Comparison of ENCODE assay signal across 1 cellular context in genomic region chr6:137106183-137106582, GRCh38.
TF ChIP-seq lines count a peak whose summit lies in the region.

No MANE protein-coding gene starts in this region.

TF ChIP-seq in GM12878, 131 proteins besides CTCF, POLR2A, EP300 and RAD21 (continued from another document and continues in another):
- TF ChIP-seq SKIL (IDR thresholded peaks at IDR 0.05; ENCODE audit: low read depth, poor library complexity, severe bottlenecking) = peak; percentile 74
- TF ChIP-seq BCL3 (IDR thresholded peaks at IDR 0.05; ENCODE audit: borderline replicate concordance, insufficient read depth, low read depth, low read length, poor library complexity, severe bottlenecking) = peak; percentile 90
- TF ChIP-seq MTA2 (IDR thresholded peaks at IDR 0.05; ENCODE audit: low read depth) = peak; percentile 92
- peak; percentile 62 for TF ChIP-seq ATF7 (IDR thresholded peaks at IDR 0.05; ENCODE audit: low read depth)
- no peak for TF ChIP-seq FOXK2 (IDR thresholded peaks at IDR 0.05)
- TF ChIP-seq, protein P1, sequence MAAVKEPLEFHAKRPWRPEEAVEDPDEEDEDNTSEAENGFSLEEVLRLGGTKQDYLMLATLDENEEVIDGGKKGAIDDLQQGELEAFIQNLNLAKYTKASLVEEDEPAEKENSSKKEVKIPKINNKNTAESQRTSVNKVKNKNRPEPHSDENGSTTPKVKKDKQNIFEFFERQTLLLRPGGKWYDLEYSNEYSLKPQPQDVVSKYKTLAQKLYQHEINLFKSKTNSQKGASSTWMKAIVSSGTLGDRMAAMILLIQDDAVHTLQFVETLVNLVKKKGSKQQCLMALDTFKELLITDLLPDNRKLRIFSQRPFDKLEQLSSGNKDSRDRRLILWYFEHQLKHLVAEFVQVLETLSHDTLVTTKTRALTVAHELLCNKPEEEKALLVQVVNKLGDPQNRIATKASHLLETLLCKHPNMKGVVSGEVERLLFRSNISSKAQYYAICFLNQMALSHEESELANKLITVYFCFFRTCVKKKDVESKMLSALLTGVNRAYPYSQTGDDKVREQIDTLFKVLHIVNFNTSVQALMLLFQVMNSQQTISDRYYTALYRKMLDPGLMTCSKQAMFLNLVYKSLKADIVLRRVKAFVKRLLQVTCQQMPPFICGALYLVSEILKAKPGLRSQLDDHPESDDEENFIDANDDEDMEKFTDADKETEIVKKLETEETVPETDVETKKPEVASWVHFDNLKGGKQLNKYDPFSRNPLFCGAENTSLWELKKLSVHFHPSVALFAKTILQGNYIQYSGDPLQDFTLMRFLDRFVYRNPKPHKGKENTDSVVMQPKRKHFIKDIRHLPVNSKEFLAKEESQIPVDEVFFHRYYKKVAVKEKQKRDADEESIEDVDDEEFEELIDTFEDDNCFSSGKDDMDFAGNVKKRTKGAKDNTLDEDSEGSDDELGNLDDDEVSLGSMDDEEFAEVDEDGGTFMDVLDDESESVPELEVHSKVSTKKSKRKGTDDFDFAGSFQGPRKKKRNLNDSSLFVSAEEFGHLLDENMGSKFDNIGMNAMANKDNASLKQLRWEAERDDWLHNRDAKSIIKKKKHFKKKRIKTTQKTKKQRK (IDR thresholded peaks at IDR 0.05; ENCODE audit: low read depth, low read length) = no peak
- TF ChIP-seq RFX5 (IDR thresholded peaks at IDR 0.05; ENCODE audit: low read depth, low read length) = no peak
- TF ChIP-seq KLF5 (IDR thresholded peaks at IDR 0.05; ENCODE audit: partially characterized antibody) = no peak
- TF ChIP-seq MEF2B (IDR thresholded peaks at IDR 0.05; ENCODE audit: partially characterized antibody, poor library complexity, severe bottlenecking) = peak; percentile 78
- peak; percentile 51; the same call in 1 of the 2 replicates for TF ChIP-seq EED (IDR thresholded peaks at IDR 0.05; ENCODE audit: low read depth)
- no peak for TF ChIP-seq EGR1 (IDR thresholded peaks at IDR 0.05; ENCODE audit: borderline replicate concordance in 1 of 2, low read depth in 2 of 2, low read length in 2 of 2)
- 0 out of 2 replicates have a peak, but pooled peaks have one; percentile 43 for TF ChIP-seq TCF7 (IDR thresholded peaks at IDR 0.05; ENCODE audit: borderline replicate concordance)
- TF ChIP-seq, protein P2, sequence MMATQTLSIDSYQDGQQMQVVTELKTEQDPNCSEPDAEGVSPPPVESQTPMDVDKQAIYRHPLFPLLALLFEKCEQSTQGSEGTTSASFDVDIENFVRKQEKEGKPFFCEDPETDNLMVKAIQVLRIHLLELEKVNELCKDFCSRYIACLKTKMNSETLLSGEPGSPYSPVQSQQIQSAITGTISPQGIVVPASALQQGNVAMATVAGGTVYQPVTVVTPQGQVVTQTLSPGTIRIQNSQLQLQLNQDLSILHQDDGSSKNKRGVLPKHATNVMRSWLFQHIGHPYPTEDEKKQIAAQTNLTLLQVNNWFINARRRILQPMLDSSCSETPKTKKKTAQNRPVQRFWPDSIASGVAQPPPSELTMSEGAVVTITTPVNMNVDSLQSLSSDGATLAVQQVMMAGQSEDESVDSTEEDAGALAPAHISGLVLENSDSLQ (IDR thresholded peaks at IDR 0.05) = peak; percentile 7; the same call in 1 of the 2 replicates
- no peak for TF ChIP-seq NKRF (conservative IDR thresholded peaks at IDR 0.05)
- TF ChIP-seq BMI1 (IDR thresholded peaks at IDR 0.05; ENCODE audit: borderline replicate concordance) = no peak
- TF ChIP-seq, protein P3, sequence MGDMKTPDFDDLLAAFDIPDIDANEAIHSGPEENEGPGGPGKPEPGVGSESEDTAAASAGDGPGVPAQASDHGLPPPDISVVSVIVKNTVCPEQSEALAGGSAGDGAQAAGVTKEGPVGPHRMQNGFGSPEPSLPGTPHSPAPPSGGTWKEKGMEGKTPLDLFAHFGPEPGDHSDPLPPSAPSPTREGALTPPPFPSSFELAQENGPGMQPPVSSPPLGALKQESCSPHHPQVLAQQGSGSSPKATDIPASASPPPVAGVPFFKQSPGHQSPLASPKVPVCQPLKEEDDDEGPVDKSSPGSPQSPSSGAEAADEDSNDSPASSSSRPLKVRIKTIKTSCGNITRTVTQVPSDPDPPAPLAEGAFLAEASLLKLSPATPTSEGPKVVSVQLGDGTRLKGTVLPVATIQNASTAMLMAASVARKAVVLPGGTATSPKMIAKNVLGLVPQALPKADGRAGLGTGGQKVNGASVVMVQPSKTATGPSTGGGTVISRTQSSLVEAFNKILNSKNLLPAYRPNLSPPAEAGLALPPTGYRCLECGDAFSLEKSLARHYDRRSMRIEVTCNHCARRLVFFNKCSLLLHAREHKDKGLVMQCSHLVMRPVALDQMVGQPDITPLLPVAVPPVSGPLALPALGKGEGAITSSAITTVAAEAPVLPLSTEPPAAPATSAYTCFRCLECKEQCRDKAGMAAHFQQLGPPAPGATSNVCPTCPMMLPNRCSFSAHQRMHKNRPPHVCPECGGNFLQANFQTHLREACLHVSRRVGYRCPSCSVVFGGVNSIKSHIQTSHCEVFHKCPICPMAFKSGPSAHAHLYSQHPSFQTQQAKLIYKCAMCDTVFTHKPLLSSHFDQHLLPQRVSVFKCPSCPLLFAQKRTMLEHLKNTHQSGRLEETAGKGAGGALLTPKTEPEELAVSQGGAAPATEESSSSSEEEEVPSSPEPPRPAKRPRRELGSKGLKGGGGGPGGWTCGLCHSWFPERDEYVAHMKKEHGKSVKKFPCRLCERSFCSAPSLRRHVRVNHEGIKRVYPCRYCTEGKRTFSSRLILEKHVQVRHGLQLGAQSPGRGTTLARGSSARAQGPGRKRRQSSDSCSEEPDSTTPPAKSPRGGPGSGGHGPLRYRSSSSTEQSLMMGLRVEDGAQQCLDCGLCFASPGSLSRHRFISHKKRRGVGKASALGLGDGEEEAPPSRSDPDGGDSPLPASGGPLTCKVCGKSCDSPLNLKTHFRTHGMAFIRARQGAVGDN (IDR thresholded peaks at IDR 0.05) = peak; percentile 69
- TF ChIP-seq RBBP5 (conservative IDR thresholded peaks at IDR 0.05) = no peak
- TF ChIP-seq POLR2AphosphoS2 (IDR thresholded peaks at IDR 0.05; ENCODE audit: low read depth, low read length) = no peak
- TF ChIP-seq CREB1 (IDR thresholded peaks at IDR 0.05; ENCODE audit: low read depth) = peak; percentile 27; the same call in 1 of the 2 replicates
- no peak for TF ChIP-seq CHD1 (IDR thresholded peaks at IDR 0.05; ENCODE audit: low read depth, low read length)
- TF ChIP-seq NR2C2 (IDR thresholded peaks at IDR 0.05; ENCODE audit: borderline replicate concordance, control insufficient read depth, insufficient read length, low read depth) = no peak
- peak; percentile 60 for TF ChIP-seq IKZF1 (conservative IDR thresholded peaks at IDR 0.05)
- TF ChIP-seq, protein P4, sequence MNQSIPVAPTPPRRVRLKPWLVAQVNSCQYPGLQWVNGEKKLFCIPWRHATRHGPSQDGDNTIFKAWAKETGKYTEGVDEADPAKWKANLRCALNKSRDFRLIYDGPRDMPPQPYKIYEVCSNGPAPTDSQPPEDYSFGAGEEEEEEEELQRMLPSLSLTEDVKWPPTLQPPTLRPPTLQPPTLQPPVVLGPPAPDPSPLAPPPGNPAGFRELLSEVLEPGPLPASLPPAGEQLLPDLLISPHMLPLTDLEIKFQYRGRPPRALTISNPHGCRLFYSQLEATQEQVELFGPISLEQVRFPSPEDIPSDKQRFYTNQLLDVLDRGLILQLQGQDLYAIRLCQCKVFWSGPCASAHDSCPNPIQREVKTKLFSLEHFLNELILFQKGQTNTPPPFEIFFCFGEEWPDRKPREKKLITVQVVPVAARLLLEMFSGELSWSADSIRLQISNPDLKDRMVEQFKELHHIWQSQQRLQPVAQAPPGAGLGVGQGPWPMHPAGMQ (IDR thresholded peaks at IDR 0.05; ENCODE audit: borderline replicate concordance) = no peak
- no peak for TF ChIP-seq CUX1 (IDR thresholded peaks at IDR 0.05; ENCODE audit: insufficient replicate concordance, low read depth, low read length)
- peak; percentile 23 for TF ChIP-seq RELA (IDR thresholded peaks at IDR 0.05; ENCODE audit: borderline replicate concordance, partially characterized antibody)
- peak; percentile 73 for TF ChIP-seq DPF2 (IDR thresholded peaks at IDR 0.05)
- TF ChIP-seq ZBTB33 (IDR thresholded peaks at IDR 0.05) = no peak
- TF ChIP-seq SIX5 (IDR thresholded peaks at IDR 0.05; ENCODE audit: low read depth, low read length, severe bottlenecking) = no peak
- TF ChIP-seq, protein P5, sequence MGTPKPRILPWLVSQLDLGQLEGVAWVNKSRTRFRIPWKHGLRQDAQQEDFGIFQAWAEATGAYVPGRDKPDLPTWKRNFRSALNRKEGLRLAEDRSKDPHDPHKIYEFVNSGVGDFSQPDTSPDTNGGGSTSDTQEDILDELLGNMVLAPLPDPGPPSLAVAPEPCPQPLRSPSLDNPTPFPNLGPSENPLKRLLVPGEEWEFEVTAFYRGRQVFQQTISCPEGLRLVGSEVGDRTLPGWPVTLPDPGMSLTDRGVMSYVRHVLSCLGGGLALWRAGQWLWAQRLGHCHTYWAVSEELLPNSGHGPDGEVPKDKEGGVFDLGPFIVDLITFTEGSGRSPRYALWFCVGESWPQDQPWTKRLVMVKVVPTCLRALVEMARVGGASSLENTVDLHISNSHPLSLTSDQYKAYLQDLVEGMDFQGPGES (IDR thresholded peaks at IDR 0.05) = no peak
